In the genomic region with DNA sequence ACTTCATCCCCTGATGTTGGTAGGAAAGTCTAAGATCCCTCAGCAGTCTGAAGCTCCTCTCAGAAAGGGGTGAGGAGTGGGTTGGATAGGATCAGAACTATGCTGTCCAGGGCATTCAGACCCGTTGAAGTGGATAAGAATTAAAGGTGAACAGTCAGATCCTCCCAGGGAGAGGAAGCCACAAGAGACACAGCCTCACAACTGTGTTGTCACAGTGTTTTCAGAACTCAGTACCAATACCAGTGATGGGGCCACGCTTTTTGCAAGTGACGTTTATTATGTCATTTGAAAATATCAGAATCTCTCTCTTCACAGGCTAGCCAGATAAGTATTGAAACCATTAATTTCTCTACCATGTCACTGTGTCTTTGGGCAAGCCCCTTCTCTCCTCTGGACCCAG, we compare ENCODE assay signal across 12 cellular contexts.
DNase-seq lines count a peak whose midpoint lies in the region; ATAC-seq and TF ChIP-seq lines count a peak whose summit lies in the region.
"Had no signal": no experiment of that assay in that cellular context is flagged by ENCODE, and none has a peak within 500 bp of the region (broad histone marks: within the 10 kb centered on the region; RNA-seq: fewer than 3 reads in every experiment).

No MANE protein-coding gene starts in this region.

- DNase-seq in Ammon's horn (ENCODE audit: low spot score) (peak; percentile 13), memory B cell (ENCODE audit: low spot score in 2 of 2) (no peak), iPS-NIHi7 (ENCODE audit: extremely low spot score) (no peak), GM19238 (ENCODE audit: insufficient read length, low spot score) (no peak), brain microvascular endothelial cell (no peak)
- DNase-seq: activated naive CD8-positive, alpha-beta T cell treated with anti-CD3 and anti-CD28 coated beads, Interleukin-2, amount 10 ng/mL, durations not matched to agents 7 days and 5 days; NCI-H2171 had no signal

- H3K27ac Mint-ChIP-seq in memory B cell, result peak overlapping the region; percentile 76
- H3K27ac Mint-ChIP-seq: activated naive CD8-positive, alpha-beta T cell treated with anti-CD3 and anti-CD28 coated beads, Interleukin-2, amount 10 ng/mL, durations not matched to agents 7 days and 5 days had no signal

- H3K4me3 Mint-ChIP-seq in memory B cell, result no peak overlapping the region
- H3K4me3 Mint-ChIP-seq: activated naive CD8-positive, alpha-beta T cell treated with anti-CD3 and anti-CD28 coated beads, Interleukin-2, amount 10 ng/mL, durations not matched to agents 7 days and 5 days had no signal

- H3K27ac ChIP-seq in SU-DHL-6 (ENCODE audit: low read depth, low read length) (no peak overlapping the region), brain microvascular endothelial cell (no peak overlapping the region)
- H3K27ac ChIP-seq: C4-2B, WERI-Rb-1 had no signal

- H3K79me2 ChIP-seq in SU-DHL-6 (ENCODE audit: insufficient read depth, low read length), result no peaks in the 10 kb centered on the region

- H2AFZ ChIP-seq in SU-DHL-6 (ENCODE audit: low read depth, low read length, severe bottlenecking), result peak overlapping the region; percentile 37

- peak; percentile 72 for ATAC-seq in GM19351 (IDR thresholded peaks at IDR 0.05; ENCODE audit: unreplicated experiment)
- ATAC-seq in memory B cell (ENCODE audit: low read depth), result no peak
- ATAC-seq in GM18867 (IDR thresholded peaks at IDR 0.05; ENCODE audit: unreplicated experiment), result no peak

- H3K4me3 ChIP-seq in SU-DHL-6 (ENCODE audit: insufficient read depth, low read length, poor library complexity, severe bottlenecking) (no peak overlapping the region), brain microvascular endothelial cell (ENCODE audit: low read depth, low read length) (no peak overlapping the region)

- H3K36me3 ChIP-seq in SU-DHL-6 (ENCODE audit: low read length), result no peaks in the 10 kb centered on the region
- H3K36me3 ChIP-seq in brain microvascular endothelial cell (replicated peaks), result no peaks in the 10 kb centered on the region
- H3K36me3 ChIP-seq: WERI-Rb-1 had no signal

- in situ Hi-C loops in brain microvascular endothelial cell (cut with HindIII; ENCODE audit: low pct_ligation_motif_present, low sequenced_read_pairs), result no loop called here

- H3K4me2 ChIP-seq in SU-DHL-6 (ENCODE audit: low read depth, low read length, poor library complexity, severe bottlenecking), result no peak overlapping the region

- H4K20me1 ChIP-seq in SU-DHL-6 (ENCODE audit: low read depth, low read length), result no peaks in the 10 kb centered on the region

- peaks cover 2% of the 10 kb centered on the region for H3K36me3 Mint-ChIP-seq in memory B cell
- H3K36me3 Mint-ChIP-seq: activated naive CD8-positive, alpha-beta T cell treated with anti-CD3 and anti-CD28 coated beads, Interleukin-2, amount 10 ng/mL, durations not matched to agents 7 days and 5 days had no signal

- H3K9me2 ChIP-seq in SU-DHL-6 (replicated peaks; ENCODE audit: insufficient read depth, low read length), result no peaks in the 10 kb centered on the region

- peaks cover 3% of the 10 kb centered on the region for H3K4me1 Mint-ChIP-seq in memory B cell

- no peaks in the 10 kb centered on the region for H3F3A ChIP-seq in SU-DHL-6 (ENCODE audit: insufficient read depth)

- no peaks in the 10 kb centered on the region for H3K9me3 Mint-ChIP-seq in memory B cell
- H3K9me3 Mint-ChIP-seq: activated naive CD8-positive, alpha-beta T cell treated with anti-CD3 and anti-CD28 coated beads, Interleukin-2, amount 10 ng/mL, durations not matched to agents 7 days and 5 days had no signal

- H3K27me3 ChIP-seq in SU-DHL-6 (ENCODE audit: low read length), result no peaks in the 10 kb centered on the region
- H3K27me3 ChIP-seq in brain microvascular endothelial cell (replicated peaks), result no peaks in the 10 kb centered on the region

- H3K9ac ChIP-seq in SU-DHL-6 (ENCODE audit: low read length), result no peak overlapping the region

- TF ChIP-seq CTCF in SU-DHL-6 (IDR thresholded peaks at IDR 0.05; ENCODE audit: insufficient read depth, low read length, poor library complexity, severe bottlenecking) (no peak), brain microvascular endothelial cell (IDR thresholded peaks at IDR 0.05; ENCODE audit: low read depth, low read length, missing control alignments) (no peak)

- H3K9me3 ChIP-seq in SU-DHL-6 (ENCODE audit: insufficient read depth, low read length), result no peaks in the 10 kb centered on the region

- H3K27me3 Mint-ChIP-seq in memory B cell, result no peaks in the 10 kb centered on the region
- H3K27me3 Mint-ChIP-seq: activated naive CD8-positive, alpha-beta T cell treated with anti-CD3 and anti-CD28 coated beads, Interleukin-2, amount 10 ng/mL, durations not matched to agents 7 days and 5 days had no signal
